27 cellular contexts compared by ENCODE assay signal in the genomic region with DNA sequence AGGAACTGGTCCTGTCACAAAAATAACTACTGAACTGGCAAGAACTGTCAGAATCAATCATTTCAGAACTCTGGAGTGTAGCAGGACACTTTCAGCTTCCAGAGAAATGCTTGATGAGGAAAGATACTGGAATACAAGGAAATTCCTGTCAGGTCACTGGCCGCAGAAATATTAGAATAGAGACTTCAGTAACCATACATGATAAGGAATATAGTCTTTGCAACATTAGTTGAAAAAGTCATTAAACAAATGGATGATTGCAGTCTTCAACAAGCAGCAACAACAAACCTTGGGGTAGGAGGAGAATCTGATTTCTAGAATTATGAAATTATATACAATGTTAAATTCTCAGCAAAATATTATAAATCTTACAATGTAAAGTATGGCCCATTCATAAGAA.
"Had no signal": no experiment of that assay in that cellular context is flagged by ENCODE, and none has a peak within 500 bp of the region (broad histone marks: within the 10 kb centered on the region; RNA-seq: fewer than 3 reads in every experiment).

No MANE protein-coding gene starts in this region.

- H3K4me3 ChIP-seq: stomach, suprapubic skin, testis, thoracic aorta, thyroid gland, tibial artery, tibial nerve, transverse colon, upper lobe of left lung, upper lobe of right lung, uterus, vagina had no signal

- H3K36me3 ChIP-seq: stomach, suprapubic skin, thoracic aorta, thyroid gland, tibial artery, tibial nerve, transverse colon, upper lobe of left lung, upper lobe of right lung, uterus, vagina had no signal

- H3K9me3 ChIP-seq: testis, thoracic aorta, thyroid gland, vagina had no signal

- H3K27ac ChIP-seq: stomach, suprapubic skin, testis, thoracic aorta, thyroid gland, tibial artery, tibial nerve, transverse colon, upper lobe of left lung, upper lobe of right lung, uterus, vagina had no signal

- FAIRE-seq: urothelium cell line had no signal

- H3K4me1 ChIP-seq: stomach, suprapubic skin, testis, thyroid gland, tibial artery, tibial nerve, transverse colon, upper lobe of left lung, upper lobe of right lung, uterus, vagina had no signal

- ATAC-seq: stimulated activated effector memory CD8-positive, alpha-beta T cell treated with anti-CD3 and anti-CD28 coated beads, Interleukin-12 subunit alpha, Interleukin-12 subunit beta, amount 100 ng/mL, for 72 hours; stimulated activated memory B cell treated with anti-CD40 and anti-IgM and Interleukin-4, amounts not matched to agents 10 μg/mL and 1 μg/mL and 100 μg/mL, for 72 hours; stimulated activated naive B cell treated with anti-CD40 and anti-IgM and Interleukin-4, amounts not matched to agents 10 μg/mL and 1 μg/mL and 100 μg/mL, for 72 hours; stimulated activated naive CD8-positive, alpha-beta T cell treated with anti-CD3 and anti-CD28 coated beads, Interleukin-15, amount 100 ng/mL, for 72 hours; stimulated activated naive CD8-positive, alpha-beta T cell treated with anti-CD3 and anti-CD28 coated beads, Interleukin-15, Interleukin-2, amounts not matched to agents 100 U/mL and 50 U/mL, for 24 hours; upper lobe of right lung had no signal

- DNase-seq: stimulated activated CD4-positive, alpha-beta T cell treated with anti-CD3 and anti-CD28 coated beads, Interleukin-2, amount 100 ng/mL, for 48 hours; stimulated activated CD4-positive, alpha-beta T cell treated with anti-CD3 and anti-CD28 coated beads, Interleukin-4, amount 100 ng/mL, for 1 hour; stimulated activated CD4-positive, alpha-beta T cell treated with anti-CD3 and anti-CD28 coated beads, Interleukin-4, amount 100 ng/mL, for 24 hours; stimulated activated CD4-positive, alpha-beta T cell treated with anti-CD3 and anti-CD28 coated beads, Interleukin-4, amount 100 ng/mL, for 4 hours; stimulated activated CD8-positive, alpha-beta memory T cell treated with anti-CD3 and anti-CD28 coated beads, Interleukin-4, amount 100 ng/mL, for 48 hours; stimulated activated naive B cell treated with anti-CD40 and anti-IgM and Interleukin-4, amounts not matched to agents 10 μg/mL and 1 μg/mL and 100 μg/mL, for 72 hours; stimulated activated naive CD4-positive, alpha-beta T cell; stimulated activated naive CD4-positive, alpha-beta T cell treated with Interleukin-2 at 50 U/mL for 16 hours; stimulated activated naive CD8-positive, alpha-beta T cell treated with anti-CD3 and anti-CD28 coated beads, Interleukin-15, amount 100 ng/mL, for 72 hours; stimulated activated naive CD8-positive, alpha-beta T cell treated with anti-CD3 and anti-CD28 coated beads, Interleukin-15, Interleukin-2, amounts not matched to agents 100 U/mL and 50 U/mL, for 24 hours; stomach; substantia nigra; testis; thyroid gland; tibial artery; transverse colon; trophoblast cell; upper lobe of left lung; upper lobe of right lung; uterus had no signal

- H3K27me3 ChIP-seq: stomach, suprapubic skin, testis, thyroid gland, tibial artery, tibial nerve, transverse colon, upper lobe of left lung, upper lobe of right lung, uterus, vagina had no signal
